In genomic region chr5:88732862-88733261, GRCh38 we compare ENCODE assay signal across 16 cellular contexts.
A peak's percentile ranks its signal among the peaks of the same experiment; 100 is the strongest.
DNase-seq lines count a peak whose midpoint lies in the region; ATAC-seq lines count a peak whose summit lies in the region.
"Had no signal": no experiment of that assay in that cellular context is flagged by ENCODE, and none has a peak within 500 bp of the region (broad histone marks: within the 10 kb centered on the region; RNA-seq: fewer than 3 reads in every experiment).

No MANE protein-coding gene starts in this region.

- no peak for DNase-seq in Karpas-422
- DNase-seq in RPMI7951 (ENCODE audit: low read depth), result peak; percentile 9
- DNase-seq in kidney tubule cell (ENCODE audit: low spot score), result no peak
- DNase-seq in stimulated activated CD4-positive, alpha-beta T cell treated with anti-CD3 and anti-CD28 coated beads, Interleukin-1b, Interleukin-23, amount 100 ng/mL, for 48 hours, result no peak
- DNase-seq: activated CD8-positive, alpha-beta memory T cell treated with anti-CD3 and anti-CD28 coated beads, Interleukin-2, amount 10 ng/mL, durations not matched to agents 7 days and 5 days; activated naive CD4-positive, alpha-beta T cell treated with anti-CD3 and anti-CD28 coated beads, Interleukin-2, amount 50 U/mL, for 16 hours; NCI-H510A; retina; SHP77 treated with DMSO at 0.1 percent for 48 hours; testis had no signal

- no peaks in the 10 kb centered on the region for H4K20me1 ChIP-seq in Karpas-422 (ENCODE audit: insufficient read depth, low read depth, low read length)

- H3K79me2 ChIP-seq in Karpas-422 (ENCODE audit: low read length), result peaks cover 23% of the 10 kb centered on the region; the same call in 1 of the 2 replicates

- H3K9ac ChIP-seq in Karpas-422 (ENCODE audit: low read length), result peak overlapping the region; percentile 54

- H3K9me2 ChIP-seq in Karpas-422 (replicated peaks; ENCODE audit: insufficient read depth, low read length), result no peaks in the 10 kb centered on the region

- no peak for ATAC-seq in HG03439 (IDR thresholded peaks at IDR 0.05; ENCODE audit: unreplicated experiment)
- ATAC-seq in GM21576 (IDR thresholded peaks at IDR 0.05; ENCODE audit: unreplicated experiment), result no peak
- ATAC-seq: activated CD8-positive, alpha-beta memory T cell treated with anti-CD3 and anti-CD28 coated beads, Interleukin-2, amount 10 ng/mL, durations not matched to agents 7 days and 5 days; esophagus mucosa had no signal

- peaks cover 76% of the 10 kb centered on the region for H3K4me1 ChIP-seq in Karpas-422 (ENCODE audit: low read length)

- H3K9me3 ChIP-seq in Karpas-422 (ENCODE audit: low read length), result no peaks in the 10 kb centered on the region
- H3K9me3 ChIP-seq: mucosa of descending colon, testis had no signal

- no peaks in the 10 kb centered on the region for H3K27me3 ChIP-seq in Karpas-422 (ENCODE audit: low read length)
- H3K27me3 ChIP-seq in layer of hippocampus (ENCODE audit: control insufficient read depth, insufficient read depth, low read length), result no peaks in the 10 kb centered on the region
- H3K27me3 ChIP-seq: testis had no signal

- H3K27ac ChIP-seq in Karpas-422 (ENCODE audit: low read length), result peak overlapping the region; percentile 94
- peak overlapping the region; percentile 71 for H3K27ac ChIP-seq in layer of hippocampus (ENCODE audit: low read depth, low read length)
- peak overlapping the region; percentile 73 for H3K27ac ChIP-seq in temporal lobe (ENCODE audit: low read depth, low read length)

- peaks cover 13% of the 10 kb centered on the region; the same call in 1 of the 2 replicates for H3K36me3 ChIP-seq in Karpas-422 (ENCODE audit: insufficient read depth, low read length)

- no peak overlapping the region for H2AFZ ChIP-seq in Karpas-422 (ENCODE audit: low read length)

- H3K4me3 ChIP-seq in Karpas-422 (ENCODE audit: low read length), result no peak overlapping the region
- H3K4me3 ChIP-seq: mucosa of descending colon, testis had no signal

- H3K4me2 ChIP-seq in Karpas-422 (ENCODE audit: low read depth, low read length, poor library complexity, severe bottlenecking), result peak overlapping the region; percentile 88
